3 cellular contexts compared by ENCODE assay signal in the genomic region with DNA sequence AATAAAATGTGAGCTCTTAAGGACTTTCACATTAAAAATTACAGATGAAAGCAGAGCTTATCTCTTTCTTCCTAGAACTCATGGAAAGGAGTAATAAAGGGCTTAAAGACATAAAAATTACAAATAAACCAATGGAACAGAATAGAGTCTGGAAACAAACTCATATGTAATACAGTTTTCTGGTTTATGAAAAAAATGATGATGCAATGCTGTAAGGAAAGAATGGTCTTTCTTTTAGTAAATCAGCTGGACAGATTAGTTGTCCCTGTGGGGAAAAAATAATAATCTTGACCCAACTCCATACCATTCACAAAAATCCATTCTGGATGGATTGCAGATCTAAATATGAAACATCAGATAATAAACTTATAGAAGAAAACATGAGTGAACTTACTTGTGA.
TF ChIP-seq lines count a peak whose summit lies in the region.

No MANE protein-coding gene starts in this region.

TF ChIP-seq in HepG2, 621 proteins besides CTCF, POLR2A, EP300 and RAD21:
- TF ChIP-seq CEBPB (IDR thresholded peaks at IDR 0.05; ENCODE audit: borderline replicate concordance, low read depth, low read length) (peak; percentile 21; the same call in 1 of the 2 replicates), PAF1 (CRISPR knock-in tag; IDR thresholded peaks at IDR 0.05) (no peak), ATF7 (IDR thresholded peaks at IDR 0.05) (peak; percentile 50; the same call in 1 of the 2 replicates), ATF7 (CRISPR knock-in tag; IDR thresholded peaks at IDR 0.05) (no peak), YY1 (IDR thresholded peaks at IDR 0.05; ENCODE audit: insufficient read depth, insufficient replicate concordance, low read depth, low read length) (no peak)

TF ChIP-seq in IMR-90, 13 proteins besides CTCF, POLR2A, EP300 and RAD21:
- no peak for TF ChIP-seq MXI1 (IDR thresholded peaks at IDR 0.05; ENCODE audit: borderline replicate concordance, low read depth, low read length)
- TF ChIP-seq CEBPB (IDR thresholded peaks at IDR 0.05; ENCODE audit: low read depth, low read length): peak; percentile 29; the same call in 1 of the 2 replicates

TF ChIP-seq in K562, 482 proteins besides CTCF, POLR2A, EP300 and RAD21:
- no peak for TF ChIP-seq KDM4B (IDR thresholded peaks at IDR 0.05; ENCODE audit: borderline replicate concordance in 2 of 2, low read depth in 1 of 2)
- TF ChIP-seq, protein P1, sequence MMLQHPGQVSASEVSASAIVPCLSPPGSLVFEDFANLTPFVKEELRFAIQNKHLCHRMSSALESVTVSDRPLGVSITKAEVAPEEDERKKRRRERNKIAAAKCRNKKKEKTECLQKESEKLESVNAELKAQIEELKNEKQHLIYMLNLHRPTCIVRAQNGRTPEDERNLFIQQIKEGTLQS (IDR thresholded peaks at IDR 0.05): peak; percentile 57
- TF ChIP-seq, protein P1 (CRISPR knock-in tag; conservative IDR thresholded peaks at IDR 0.05): no peak
- TF ChIP-seq CEBPG (CRISPR knock-in tag; IDR thresholded peaks at IDR 0.05): no peak
- peak; percentile 23 to 68; a peak in 1 of 4 replicates for TF ChIP-seq CEBPG (tag; conservative IDR thresholded peaks at IDR 0.05 in 1 of 2, IDR thresholded peaks at IDR 0.05 in 1 of 2)
TF ChIP-seq in K562: peak in this region for 2.
